Comparison of ENCODE assay signal across 1 cellular context in genomic region chr6:154995241-154996162, GRCh38.
TF ChIP-seq lines count a peak whose summit lies in the region.

TIAM2 (plus strand) TSS chr6:154995315; CDS start chr6:155129224, 133,909 bp downstream.

TF ChIP-seq in HepG2, 621 proteins besides CTCF, POLR2A, EP300 and RAD21 (continued from another document and continues in another):
- TF ChIP-seq NFAT5 (CRISPR knock-in tag; IDR thresholded peaks at IDR 0.05) (no peak), TBX3 (IDR thresholded peaks at IDR 0.05; ENCODE audit: borderline replicate concordance) (no peak), ZNF12 (CRISPR knock-in tag; IDR thresholded peaks at IDR 0.05) (no peak), ZSCAN12 (CRISPR knock-in tag; IDR thresholded peaks at IDR 0.05) (no peak), ZNF160 (CRISPR knock-in tag; IDR thresholded peaks at IDR 0.05) (peak; percentile 51; the same call in 1 of the 2 replicates), MAFK (conservative IDR thresholded peaks at IDR 0.05 in 1 of 2, IDR thresholded peaks at IDR 0.05 in 1 of 2; ENCODE audit: low read length in 2 of 2) (no peak), ZNF280B (CRISPR knock-in tag; IDR thresholded peaks at IDR 0.05; ENCODE audit: borderline replicate concordance) (no peak), NAIF1 (CRISPR knock-in tag; IDR thresholded peaks at IDR 0.05; ENCODE audit: borderline replicate concordance) (no peak; the same call in 1 of the 2 replicates), RXRB (CRISPR knock-in tag; IDR thresholded peaks at IDR 0.05; ENCODE audit: borderline replicate concordance) (peak; percentile 10; the same call in 1 of the 2 replicates), ZSCAN9 (CRISPR knock-in tag; IDR thresholded peaks at IDR 0.05; ENCODE audit: borderline replicate concordance) (no peak), RAD51 (IDR thresholded peaks at IDR 0.05; ENCODE audit: borderline replicate concordance) (no peak), FOXK1 (CRISPR knock-in tag; IDR thresholded peaks at IDR 0.05; ENCODE audit: borderline replicate concordance, low read depth) (no peak), GFI1 (CRISPR knock-in tag; IDR thresholded peaks at IDR 0.05; ENCODE audit: borderline replicate concordance) (no peak), ZBTB3 (CRISPR knock-in tag; IDR thresholded peaks at IDR 0.05; ENCODE audit: borderline replicate concordance, low read depth) (no peak), HMGXB3 (CRISPR knock-in tag; IDR thresholded peaks at IDR 0.05; ENCODE audit: borderline replicate concordance) (no peak), ELF1 (CRISPR knock-in tag; IDR thresholded peaks at IDR 0.05) (peak; percentile 17; the same call in 1 of the 2 replicates), BORCS8-MEF2B (CRISPR knock-in tag; IDR thresholded peaks at IDR 0.05) (0 out of 2 replicates have a peak, but pooled peaks have one; percentile 22), ZNF496 (CRISPR knock-in tag; IDR thresholded peaks at IDR 0.05; ENCODE audit: insufficient replicate concordance) (no peak), RARA (CRISPR knock-in tag; IDR thresholded peaks at IDR 0.05) (no peak), DR1 (CRISPR knock-in tag; IDR thresholded peaks at IDR 0.05) (0 out of 2 replicates have a peak, but pooled peaks have one; percentile 33), ZNF256 (CRISPR knock-in tag; conservative IDR thresholded peaks at IDR 0.05) (no peak), KMT2B (CRISPR knock-in tag; IDR thresholded peaks at IDR 0.05) (no peak), FOXC1 (CRISPR knock-in tag; IDR thresholded peaks at IDR 0.05; ENCODE audit: borderline replicate concordance) (peak; percentile 78; the same call in 1 of the 2 replicates), TOE1 (CRISPR knock-in tag; IDR thresholded peaks at IDR 0.05) (no peak), CHD4 (IDR thresholded peaks at IDR 0.05; ENCODE audit: borderline replicate concordance, low read length) (no peak), TFDP1 (CRISPR knock-in tag; IDR thresholded peaks at IDR 0.05; ENCODE audit: borderline replicate concordance) (no peak), ZNF652 (CRISPR knock-in tag; IDR thresholded peaks at IDR 0.05; ENCODE audit: borderline replicate concordance, low read depth) (no peak), YEATS2 (CRISPR knock-in tag; IDR thresholded peaks at IDR 0.05; ENCODE audit: borderline replicate concordance) (0 out of 2 replicates have a peak, but pooled peaks have one; percentile 12), SRSF9 (IDR thresholded peaks at IDR 0.05; ENCODE audit: borderline replicate concordance, insufficient read depth, low read depth, low read length, poor library complexity, severe bottlenecking) (no peak), ZBTB38 (CRISPR knock-in tag; IDR thresholded peaks at IDR 0.05) (no peak), CCAR2 (optimal IDR thresholded peaks at IDR 0.05; ENCODE audit: low read depth, low read length) (no peak), CEBPG (CRISPR knock-in tag; IDR thresholded peaks at IDR 0.05) (no peak), AKNA (CRISPR knock-in tag; IDR thresholded peaks at IDR 0.05; ENCODE audit: borderline replicate concordance) (no peak), USF2 (IDR thresholded peaks at IDR 0.05; ENCODE audit: low read depth, low read length) (no peak), USF2 (CRISPR knock-in tag; IDR thresholded peaks at IDR 0.05; ENCODE audit: borderline replicate concordance) (no peak), ZNF282 (IDR thresholded peaks at IDR 0.05; ENCODE audit: partially characterized antibody) (no peak), ZNF136 (CRISPR knock-in tag; IDR thresholded peaks at IDR 0.05; ENCODE audit: low read depth) (no peak), NCOA5 (CRISPR knock-in tag; IDR thresholded peaks at IDR 0.05) (no peak), RFXANK (CRISPR knock-in tag; IDR thresholded peaks at IDR 0.05) (no peak)
